Comparison of ENCODE assay signal across 2 cellular contexts in genomic region chr1:192266645-192267044, GRCh38.
TF ChIP-seq lines count a peak whose summit lies in the region.

No MANE protein-coding gene starts in this region.

TF ChIP-seq in IMR-90, 13 proteins besides CTCF, POLR2A, EP300 and RAD21:
- no peak for TF ChIP-seq BHLHE40 (IDR thresholded peaks at IDR 0.05; ENCODE audit: low read depth, low read length)
- TF ChIP-seq SMC3 (IDR thresholded peaks at IDR 0.05; ENCODE audit: low read depth, low read length) = no peak
- no peak for TF ChIP-seq MAFK (IDR thresholded peaks at IDR 0.05; ENCODE audit: low read depth, low read length)
- TF ChIP-seq MXI1 (IDR thresholded peaks at IDR 0.05; ENCODE audit: borderline replicate concordance, low read depth, low read length) = no peak
- TF ChIP-seq NFE2L2 (IDR thresholded peaks at IDR 0.05; ENCODE audit: low read depth, low read length) = no peak
- TF ChIP-seq CEBPB (IDR thresholded peaks at IDR 0.05; ENCODE audit: low read depth, low read length) = no peak
- TF ChIP-seq RFX5 (IDR thresholded peaks at IDR 0.05; ENCODE audit: low read depth, low read length) = no peak
- no peak for TF ChIP-seq ELK1 (IDR thresholded peaks at IDR 0.05; ENCODE audit: borderline replicate concordance, low read depth, low read length)

TF ChIP-seq in K562, 482 proteins besides CTCF, POLR2A, EP300 and RAD21:
- TF ChIP-seq SRSF1 (IDR thresholded peaks at IDR 0.05; ENCODE audit: low read depth, low read length) (no peak), ELF2 (CRISPR knock-in tag; IDR thresholded peaks at IDR 0.05) (no peak), ARID3A (IDR thresholded peaks at IDR 0.05; ENCODE audit: borderline replicate concordance, low read depth, low read length) (peak; percentile 74; the same call in 1 of the 2 replicates), TCF3 (CRISPR knock-in tag; IDR thresholded peaks at IDR 0.05) (peak; percentile 21), RREB1 (CRISPR knock-in tag; IDR thresholded peaks at IDR 0.05) (no peak), THRAP3 (IDR thresholded peaks at IDR 0.05; ENCODE audit: borderline replicate concordance) (no peak), RBM39 (optimal IDR thresholded peaks at IDR 0.05; ENCODE audit: low read depth, low read length) (no peak), ARID1B (IDR thresholded peaks at IDR 0.05) (peak; percentile 24; the same call in 1 of the 2 replicates), ZNF407 (IDR thresholded peaks at IDR 0.05; ENCODE audit: low read depth) (no peak), DPF2 (IDR thresholded peaks at IDR 0.05) (0 out of 2 replicates have a peak, but pooled peaks have one; percentile 19), YY1 (IDR thresholded peaks at IDR 0.05; ENCODE audit: borderline replicate concordance in 1 of 3, control insufficient read depth in 1 of 3, extremely low read depth in 1 of 3, insufficient read depth in 3 of 3, insufficient read length in 1 of 3, insufficient replicate concordance in 2 of 3, low read depth in 1 of 3, low read length in 2 of 3) (no peak), NFATC3 (IDR thresholded peaks at IDR 0.05) (no peak), PHTF2 (CRISPR knock-in tag; IDR thresholded peaks at IDR 0.05) (no peak), CBFA2T3 (IDR thresholded peaks at IDR 0.05) (peak; percentile 22; the same call in 1 of the 2 replicates)
